10 cellular contexts compared by ENCODE assay signal in genomic region chr15:69719527-69719926, GRCh38.
A peak's percentile ranks its signal among the peaks of the same experiment; 100 is the strongest.
DNase-seq lines count a peak whose midpoint lies in the region; ATAC-seq and TF ChIP-seq lines count a peak whose summit lies in the region.
"Had no signal": no experiment of that assay in that cellular context is flagged by ENCODE, and none has a peak within 500 bp of the region (broad histone marks: within the 10 kb centered on the region; RNA-seq: fewer than 3 reads in every experiment).

No MANE protein-coding gene starts in this region.

- TF ChIP-seq CTCF in heart left ventricle (IDR thresholded peaks at IDR 0.05) = no peak
- no peak for TF ChIP-seq CTCF in upper lobe of left lung (IDR thresholded peaks at IDR 0.05)

- intact Hi-C loops in heart left ventricle (cut with DNase I) = no loop called here
- intact Hi-C loops in Right ventricle myocardium superior (cut with DNase I) = no loop called here

- no peak for DNase-seq in heart left ventricle
- no peak for DNase-seq in Right ventricle myocardium superior
- DNase-seq in activated T-cell treated with anti-CD3 and anti-CD28 coated beads for 1 hour (ENCODE audit: low read depth) = peak; percentile 35
- peak; percentile 60 for DNase-seq in medulla oblongata (ENCODE audit: extremely low spot score)
- peak in 1 of 2 donors; percentile 72 for DNase-seq in upper lobe of left lung
- no peak for DNase-seq in HAP-1 (ENCODE audit: low spot score in 2 of 2)
- no peak for DNase-seq in SKM-1 (lab: John Stamatoyannopoulos, UW; ENCODE audit: unreplicated experiment)
- DNase-seq: occipital lobe had no signal

- ATAC-seq in heart left ventricle (peak in 3 of 4 donors; percentile 56 to 72 (median 66)), Right ventricle myocardium superior (ENCODE audit: poor library complexity) (no peak), upper lobe of left lung (ENCODE audit: low FRiP score in 2 of 2) (peak; percentile 63 to 65), GM18517 (IDR thresholded peaks at IDR 0.05; ENCODE audit: unreplicated experiment) (no peak)

- H3K36me3 ChIP-seq in heart left ventricle (no peaks in the 10 kb centered on the region), upper lobe of left lung (no peaks in the 10 kb centered on the region), HAP-1 (replicated peaks) (no peaks in the 10 kb centered on the region)
- H3K36me3 ChIP-seq: cardiac muscle cell had no signal

- WGBS in heart left ventricle, 4 donors = 50 to 74% (median 60%) methylated on average over 4 of the region's 4 CpGs
- WGBS in upper lobe of left lung, 2 donors = 49 to 70% methylated on average over 4 of the region's 4 CpGs

- TF ChIP-seq POLR2A in heart left ventricle (IDR thresholded peaks at IDR 0.05) (no peak), upper lobe of left lung (IDR thresholded peaks at IDR 0.05) (peak in 1 of 4 donors; percentile 47)

- H3K27ac ChIP-seq in heart left ventricle (peak overlapping the region in 2 of 12 donors; percentile 4 to 87), upper lobe of left lung (peak overlapping the region; percentile 67 to 87 (median 74))
- H3K27ac ChIP-seq: cardiac muscle cell had no signal

- H3K4me1 ChIP-seq in heart left ventricle (peaks cover 0 to 88% (median 0%) of the 10 kb centered on the region in 12 donors), upper lobe of left lung (peaks cover 7 to 27% (median 19%) of the 10 kb centered on the region in 4 donors), HAP-1 (no peaks in the 10 kb centered on the region)

- no peaks in the 10 kb centered on the region for H3K9me3 ChIP-seq in heart left ventricle
- no peaks in the 10 kb centered on the region for H3K9me3 ChIP-seq in upper lobe of left lung
- H3K9me3 ChIP-seq in HAP-1 = no peaks in the 10 kb centered on the region

- in situ Hi-C loops in HAP-1 (cut with MboI; ENCODE audit: low sequenced_read_pairs) = no loop called here

- peak in 2 of 4 donors; percentile 7 to 43 for TF ChIP-seq EP300 in upper lobe of left lung (IDR thresholded peaks at IDR 0.05)

- peaks cover 0 to 22% (median 0%) of the 10 kb centered on the region in 9 donors for H3K27me3 ChIP-seq in heart left ventricle
- no peaks in the 10 kb centered on the region for H3K27me3 ChIP-seq in upper lobe of left lung
- no peaks in the 10 kb centered on the region for H3K27me3 ChIP-seq in HAP-1 (ENCODE audit: low read depth)

- no peak overlapping the region for H3K4me3 ChIP-seq in heart left ventricle
- no peak overlapping the region for H3K4me3 ChIP-seq in upper lobe of left lung
- H3K4me3 ChIP-seq in HAP-1 = no peak overlapping the region
- H3K4me3 ChIP-seq: cardiac muscle cell had no signal

Comparison
In these comparisons a context has a peak if more than half of its experiments do, and no peak if none do; other contexts are left out.
1. ATAC-seq: peak in heart left ventricle (3 of 4) and upper lobe of left lung (2 of 2); none in Right ventricle myocardium superior (single experiment) and GM18517 (single experiment).
2. DNase-seq: peak in activated T-cell treated with anti-CD3 and anti-CD28 coated beads for 1 hour (single experiment) and medulla oblongata (single experiment); none in heart left ventricle (0 of 5), Right ventricle myocardium superior (single experiment), HAP-1 (0 of 2) and SKM-1 (single experiment).